9 cellular contexts compared by ENCODE assay signal in the genomic region with DNA sequence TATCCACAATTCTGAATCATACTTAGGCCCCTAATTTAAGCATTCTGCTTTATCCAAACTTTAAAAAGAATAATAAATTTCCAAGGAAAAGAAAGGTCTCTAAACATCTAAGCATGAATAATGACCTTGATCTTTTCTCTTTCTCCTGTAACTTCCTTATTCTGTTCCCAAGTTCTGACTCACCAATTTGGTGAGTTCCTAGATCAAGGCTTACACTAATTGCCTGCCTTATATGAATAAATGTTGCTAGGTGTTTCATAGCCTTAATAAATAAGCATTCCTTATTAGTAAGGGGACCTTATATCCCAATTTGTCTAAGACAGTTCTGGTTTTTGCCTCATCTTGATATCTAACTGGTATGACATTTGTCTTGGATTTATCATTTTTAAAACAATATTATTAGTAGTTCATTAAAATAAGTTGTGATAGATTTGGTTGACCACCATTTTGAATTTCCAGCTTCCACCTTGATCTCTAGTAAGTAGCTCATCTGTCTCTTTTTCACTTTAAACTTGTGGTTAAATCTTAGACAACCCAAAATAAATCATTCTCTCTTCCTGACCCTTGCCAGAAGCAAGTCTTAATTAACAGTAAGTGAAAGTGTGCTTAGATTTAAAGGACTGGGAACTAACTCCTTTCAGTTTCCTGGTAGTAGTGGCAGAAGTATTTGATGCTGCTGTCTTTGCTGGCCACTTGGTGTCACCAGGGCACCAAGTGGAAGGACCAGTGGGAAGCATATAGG.
DNase-seq lines count a peak whose midpoint lies in the region; ATAC-seq, FAIRE-seq and TF ChIP-seq lines count a peak whose summit lies in the region.
"Had no signal": no experiment of that assay in that cellular context is flagged by ENCODE, and none has a peak within 500 bp of the region (broad histone marks: within the 10 kb centered on the region; RNA-seq: fewer than 3 reads in every experiment).

No MANE protein-coding gene starts in this region.

- peak; percentile 38 to 42; a peak in 4 of 5 replicates for TF ChIP-seq RAD21 in A549 (conservative IDR thresholded peaks at IDR 0.05 in 1 of 2, IDR thresholded peaks at IDR 0.05 in 1 of 2)

- peaks cover 9% of the 10 kb centered on the region for H4K20me1 ChIP-seq in GM23338 (replicated peaks; ENCODE audit: insufficient read depth)

- H3K4me2 ChIP-seq in A549 (peak overlapping the region; percentile 54), GM23338 (no peak overlapping the region)

- H3K27me3 Mint-ChIP-seq in GM23338 (ENCODE audit: insufficient read depth, low read depth, poor library complexity): no peaks in the 10 kb centered on the region
- H3K27me3 Mint-ChIP-seq in activated CD4-positive, alpha-beta memory T cell treated with anti-CD3 and anti-CD28 coated beads for 36 hours: no peaks in the 10 kb centered on the region
- H3K27me3 Mint-ChIP-seq: activated B cell treated with CpG ODN at 0.5 μM for 24 hours had no signal

- H3K4me3 Mint-ChIP-seq in GM23338: no peak overlapping the region
- no peak overlapping the region for H3K4me3 Mint-ChIP-seq in activated CD4-positive, alpha-beta memory T cell treated with anti-CD3 and anti-CD28 coated beads for 36 hours
- H3K4me3 Mint-ChIP-seq: activated B cell treated with CpG ODN at 0.5 μM for 24 hours had no signal

- H3K4me1 Mint-ChIP-seq in GM23338: no peaks in the 10 kb centered on the region
- peaks cover 19% of the 10 kb centered on the region for H3K4me1 Mint-ChIP-seq in activated CD4-positive, alpha-beta memory T cell treated with anti-CD3 and anti-CD28 coated beads for 36 hours (ENCODE audit: low read depth)
- H3K4me1 Mint-ChIP-seq: activated B cell treated with CpG ODN at 0.5 μM for 24 hours had no signal

- no peaks in the 10 kb centered on the region for H3K36me3 Mint-ChIP-seq in GM23338 (ENCODE audit: low read depth)
- peaks cover 3% of the 10 kb centered on the region for H3K36me3 Mint-ChIP-seq in activated CD4-positive, alpha-beta memory T cell treated with anti-CD3 and anti-CD28 coated beads for 36 hours

- H3K9me3 ChIP-seq in A549 (no peaks in the 10 kb centered on the region), adrenal gland (replicated peaks in 1 of 3) (no peaks in the 10 kb centered on the region)

- no peak overlapping the region for H3K4me3 ChIP-seq in A549
- H3K4me3 ChIP-seq in GM23338: no peak overlapping the region
- H3K4me3 ChIP-seq in adrenal gland: no peak overlapping the region
- H3K4me3 ChIP-seq in kidney epithelial cell (ENCODE audit: low read depth, low read length): no peak overlapping the region

- no peaks in the 10 kb centered on the region for H3K36me3 ChIP-seq in GM23338 (ENCODE audit: insufficient read depth)
- no peaks in the 10 kb centered on the region for H3K36me3 ChIP-seq in adrenal gland (replicated peaks in 1 of 2)
- H3K36me3 ChIP-seq in kidney epithelial cell (ENCODE audit: control insufficient read depth, insufficient read depth, low read length): no peaks in the 10 kb centered on the region

- CTCF ChIA-PET in A549 (lab: Yijun Ruan, JAX): interaction anchor here (1.3 to 2.0 kb wide), 2 partner anchors 12 to 330 kb away, joined by 4 to 5 read pairs; no protein-coding TSS in a partner anchor
- CTCF ChIA-PET in activated CD4-positive, alpha-beta memory T cell treated with anti-CD3 and anti-CD28 coated beads for 36 hours (lab: Charles Lee): interaction anchor here (0.7 kb wide), 1 partner anchor 97 kb away, joined by 3 read pairs; no protein-coding TSS in a partner anchor

- H3K4me1 ChIP-seq in A549: peaks cover 28% of the 10 kb centered on the region
- H3K4me1 ChIP-seq in GM23338 (ENCODE audit: insufficient read depth): no peaks in the 10 kb centered on the region
- H3K4me1 ChIP-seq in adrenal gland (replicated peaks in 1 of 2): peaks cover 16 to 42% of the 10 kb centered on the region in 2 donors

- DNase-seq in A549 (ENCODE audit: low read depth in 1 of 2, low spot score in 1 of 2): peak in 1 of 2 experiments; percentile 39
- DNase-seq in GM23338 (ENCODE audit: low spot score): peak; percentile 45
- no peak for DNase-seq in adrenal gland
- DNase-seq in kidney epithelial cell (ENCODE audit: low read depth): no peak
- DNase-seq in NCI-H226: no peak
- no peak for DNase-seq in NCI-H1694 treated with DMSO at 0.1 percent for 48 hours (lab: John Stamatoyannopoulos, UW)
- DNase-seq in activated CD4-positive, alpha-beta memory T cell treated with anti-CD3 and anti-CD28 coated beads for 36 hours: no peak
- DNase-seq in NCI-H2081 treated with DMSO at 0.1 percent for 48 hours (lab: John Stamatoyannopoulos, UW): no peak
- DNase-seq: activated B cell treated with CpG ODN at 0.5 μM for 24 hours had no signal

- no peaks in the 10 kb centered on the region for H3K9me2 ChIP-seq in GM23338 (ENCODE audit: insufficient read depth)

- no peak for TF ChIP-seq EP300 in A549 (IDR thresholded peaks at IDR 0.05)

- peak; percentile 36; the same call in 2 of the 3 replicates for TF ChIP-seq CTCF in A549 (IDR thresholded peaks at IDR 0.05)
- TF ChIP-seq CTCF in GM23338 (conservative IDR thresholded peaks at IDR 0.05; ENCODE audit: low read depth in 2 of 2): peak; percentile 54 to 65
- peak; percentile 18 to 53 (median 34) for TF ChIP-seq CTCF in adrenal gland (IDR thresholded peaks at IDR 0.05)
- TF ChIP-seq CTCF in kidney epithelial cell (IDR thresholded peaks at IDR 0.05; ENCODE audit: insufficient read depth, low read length, poor library complexity, severe bottlenecking): peak; percentile 35

- ATAC-seq in A549 (peak in 1 of 2 experiments; percentile 52; a peak in 1 of 6 replicates), GM23338 (peak; percentile 28; the same call in 1 of the 3 replicates)

- POLR2A ChIA-PET in A549 (lab: Yijun Ruan, JAX): interaction anchor here (0.9 kb wide), 1 partner anchor 11 kb away, joined by 3 read pairs; no protein-coding TSS in a partner anchor
- POLR2A ChIA-PET in activated CD4-positive, alpha-beta memory T cell treated with anti-CD3 and anti-CD28 coated beads for 36 hours (lab: Charles Lee): no interaction called here

- H3K79me2 ChIP-seq in GM23338 (replicated peaks; ENCODE audit: insufficient read depth): no peaks in the 10 kb centered on the region

- TF ChIP-seq POLR2A in A549 (IDR thresholded peaks at IDR 0.05; ENCODE audit: low read length) (no peak), adrenal gland (IDR thresholded peaks at IDR 0.05) (no peak)

- intact Hi-C loops in adrenal gland (cut with DNase I): no loop called here
- intact Hi-C loops in activated CD4-positive, alpha-beta memory T cell treated with anti-CD3 and anti-CD28 coated beads for 36 hours (cut with micrococcal nuclease): loop anchor here (10.0 kb wide), 1 partner anchor 186 kb away; no protein-coding TSS in a partner anchor

- H3K27me3 ChIP-seq in GM23338 (ENCODE audit: insufficient read depth) (no peaks in the 10 kb centered on the region), adrenal gland (no peaks in the 10 kb centered on the region), kidney epithelial cell (ENCODE audit: control insufficient read depth, insufficient read depth, low read length) (no peaks in the 10 kb centered on the region)

- H3K9me3 Mint-ChIP-seq in GM23338: no peaks in the 10 kb centered on the region
- H3K9me3 Mint-ChIP-seq in activated CD4-positive, alpha-beta memory T cell treated with anti-CD3 and anti-CD28 coated beads for 36 hours: no peaks in the 10 kb centered on the region
- H3K9me3 Mint-ChIP-seq: activated B cell treated with CpG ODN at 0.5 μM for 24 hours had no signal

- no peak overlapping the region for H3K27ac Mint-ChIP-seq in GM23338
- no peak overlapping the region for H3K27ac Mint-ChIP-seq in activated CD4-positive, alpha-beta memory T cell treated with anti-CD3 and anti-CD28 coated beads for 36 hours
- H3K27ac Mint-ChIP-seq: activated B cell treated with CpG ODN at 0.5 μM for 24 hours had no signal

- peak overlapping the region in 1 of 2 experiments; percentile 44; a peak in 1 of 6 replicates for H3K27ac ChIP-seq in A549
- H3K27ac ChIP-seq in GM23338 (ENCODE audit: low read depth): no peak overlapping the region
- peak overlapping the region; percentile 44 to 81 (median 56) for H3K27ac ChIP-seq in adrenal gland

- H3F3A ChIP-seq in GM23338 (replicated peaks; ENCODE audit: low read depth): no peaks in the 10 kb centered on the region

- no peak for FAIRE-seq in A549 (lab: Jason Lieb, UNC)

- no peak overlapping the region for H2AFZ ChIP-seq in GM23338

TF ChIP-seq in A549, 52 proteins besides CTCF, POLR2A, EP300 and RAD21:
- TF ChIP-seq CHD2 (IDR thresholded peaks at IDR 0.05; ENCODE audit: low read length, partially characterized antibody) (no peak), JUNB (IDR thresholded peaks at IDR 0.05) (no peak), ZFP36 (IDR thresholded peaks at IDR 0.05; ENCODE audit: borderline replicate concordance, partially characterized antibody) (no peak), EHMT2 (IDR thresholded peaks at IDR 0.05; ENCODE audit: low read depth) (peak; percentile 87)
- TF ChIP-seq, protein P1, sequence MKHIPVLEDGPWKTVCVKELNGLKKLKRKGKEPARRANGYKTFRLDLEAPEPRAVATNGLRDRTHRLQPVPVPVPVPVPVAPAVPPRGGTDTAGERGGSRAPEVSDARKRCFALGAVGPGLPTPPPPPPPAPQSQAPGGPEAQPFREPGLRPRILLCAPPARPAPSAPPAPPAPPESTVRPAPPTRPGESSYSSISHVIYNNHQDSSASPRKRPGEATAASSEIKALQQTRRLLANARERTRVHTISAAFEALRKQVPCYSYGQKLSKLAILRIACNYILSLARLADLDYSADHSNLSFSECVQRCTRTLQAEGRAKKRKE (CRISPR knock-in tag; IDR thresholded peaks at IDR 0.05; ENCODE audit: low read depth): no peak
